In the genomic region with DNA sequence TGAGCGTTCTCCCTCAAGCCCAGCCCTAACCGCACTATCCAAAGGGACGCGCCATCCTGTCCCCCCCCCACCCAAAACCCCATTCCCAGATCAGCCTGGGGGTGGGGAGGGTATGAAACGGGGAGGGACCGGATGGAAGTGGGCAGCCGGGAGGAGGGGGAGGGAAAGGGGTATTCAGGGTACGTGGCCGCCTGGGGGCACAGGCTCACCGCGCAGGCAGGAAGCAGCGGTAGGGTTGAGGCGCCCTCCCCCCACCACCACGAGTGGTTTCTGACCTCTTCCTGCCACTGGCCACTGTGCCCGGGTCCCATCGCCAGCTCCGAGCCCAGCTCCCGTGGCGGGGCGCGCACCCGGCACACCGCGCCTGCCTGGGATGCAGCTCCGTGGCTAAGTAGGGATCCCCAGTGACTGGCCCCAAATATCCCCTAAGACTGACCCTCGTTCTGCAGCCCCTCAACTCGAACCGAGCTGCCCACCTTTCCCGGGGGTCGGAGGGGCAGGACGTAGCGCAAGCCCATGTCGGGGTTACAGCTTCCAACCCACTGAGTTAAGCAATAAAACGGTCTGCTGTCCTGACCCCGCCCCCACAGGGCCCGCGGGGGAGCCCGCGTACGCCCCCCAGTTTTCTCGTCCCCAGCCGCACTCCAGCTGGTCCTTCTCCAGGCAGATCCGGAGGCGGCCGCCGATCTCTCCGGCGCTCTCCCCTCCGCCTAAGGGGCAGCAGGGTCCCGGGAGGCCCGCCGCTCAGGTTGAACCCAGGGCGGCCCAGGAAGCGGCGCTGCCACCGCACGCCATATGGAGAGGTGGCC, we compare ENCODE assay signal across 8 cellular contexts. TPM values are rescaled to one million over a fixed set of nuclear protein-coding genes. Genes with fewer than 3 reads are reported as not detected.
DNase-seq lines count a peak whose midpoint lies in the region; ATAC-seq and TF ChIP-seq lines count a peak whose summit lies in the region.

No MANE protein-coding gene starts in this region.

- H3K9me3 ChIP-seq in duodenal mucosa (ENCODE audit: control insufficient read depth in 1 of 2, low read length in 2 of 2) (no peaks in the 10 kb centered on the region), lung (ENCODE audit: control insufficient read depth in 2 of 2, insufficient read depth in 1 of 2, low read length in 1 of 2) (no peaks in the 10 kb centered on the region)

- H3K27ac Mint-ChIP-seq in stimulated activated naive B cell treated with anti-CD40 and anti-IgM and Interleukin-4, amounts not matched to agents 10 μg/mL and 1 μg/mL and 100 μg/mL, for 72 hours, result peak overlapping the region; percentile 11

- ATAC-seq in lung (ENCODE audit: insufficient read depth, low FRiP score), result peak; percentile 5
- ATAC-seq in stimulated activated naive B cell treated with anti-CD40 and anti-IgM and Interleukin-4, amounts not matched to agents 10 μg/mL and 1 μg/mL and 100 μg/mL, for 72 hours (replicated peaks), result peak; percentile 20 to 25

- peak overlapping the region; percentile 74 to 82 for H3K4me3 Mint-ChIP-seq in stimulated activated naive B cell treated with anti-CD40 and anti-IgM and Interleukin-4, amounts not matched to agents 10 μg/mL and 1 μg/mL and 100 μg/mL, for 72 hours

- H3K27me3 Mint-ChIP-seq in stimulated activated naive B cell treated with anti-CD40 and anti-IgM and Interleukin-4, amounts not matched to agents 10 μg/mL and 1 μg/mL and 100 μg/mL, for 72 hours, result peaks cover 27 to 45% of the 10 kb centered on the region in 2 donors

- H3K4me1 ChIP-seq in duodenal mucosa (ENCODE audit: control insufficient read depth in 1 of 2, insufficient read depth in 2 of 2, low read length in 2 of 2) (peaks cover 22 to 28% of the 10 kb centered on the region in 2 donors), lung (ENCODE audit: control insufficient read depth in 2 of 2, insufficient read depth in 2 of 2, low read length in 2 of 2) (peaks cover 0 to 17% of the 10 kb centered on the region in 2 donors)

- WGBS in lung, 2 donors, result 0% methylated on average over 47 to 57 of the region's 57 CpGs

- H3K27ac ChIP-seq in duodenal mucosa (ENCODE audit: low read depth, low read length), result peak overlapping the region; percentile 92
- peak overlapping the region; percentile 94 for H3K27ac ChIP-seq in lung (ENCODE audit: low read depth in 1 of 2, low read length in 1 of 2)

- peaks cover 3% of the 10 kb centered on the region in 2 donors for H3K36me3 Mint-ChIP-seq in stimulated activated naive B cell treated with anti-CD40 and anti-IgM and Interleukin-4, amounts not matched to agents 10 μg/mL and 1 μg/mL and 100 μg/mL, for 72 hours

- TF ChIP-seq CTCF in NB4 (IDR thresholded peaks at IDR 0.05; ENCODE audit: low read depth, low read length), result no peak
- TF ChIP-seq CTCF in lung (IDR thresholded peaks at IDR 0.05; ENCODE audit: control extremely low read depth, extremely low read depth), result no peak

- peaks cover 11 to 22% of the 10 kb centered on the region in 2 donors for H3K4me1 Mint-ChIP-seq in stimulated activated naive B cell treated with anti-CD40 and anti-IgM and Interleukin-4, amounts not matched to agents 10 μg/mL and 1 μg/mL and 100 μg/mL, for 72 hours

- no peaks in the 10 kb centered on the region for H3K27me3 ChIP-seq in duodenal mucosa (ENCODE audit: control insufficient read depth in 1 of 2, insufficient read depth in 2 of 2, low read length in 2 of 2)
- no peaks in the 10 kb centered on the region for H3K27me3 ChIP-seq in lung (ENCODE audit: control insufficient read depth, insufficient read depth)

- H3K4me3 ChIP-seq in NB4 (ENCODE audit: low read depth, low read length), result peak overlapping the region; percentile 63
- peak overlapping the region; percentile 77 to 83 for H3K4me3 ChIP-seq in duodenal mucosa (ENCODE audit: low read depth in 1 of 2, low read length in 2 of 2)
- H3K4me3 ChIP-seq in lung, result peak overlapping the region; percentile 82

- peak; percentile 65 for TF ChIP-seq POLR2A in NB4 (IDR thresholded peaks at IDR 0.05; ENCODE audit: extremely low read depth, insufficient read length)

- H3K36me3 ChIP-seq in duodenal mucosa (ENCODE audit: control insufficient read depth in 1 of 2, insufficient read depth in 2 of 2, low read length in 2 of 2) (peaks cover 3 to 7% of the 10 kb centered on the region in 2 donors), lung (ENCODE audit: control insufficient read depth in 2 of 2, insufficient read depth in 2 of 2, low read length in 2 of 2) (peaks cover 0 to 4% of the 10 kb centered on the region in 2 donors)

- H3K9ac ChIP-seq in duodenal mucosa (ENCODE audit: low read depth in 1 of 2, low read length in 2 of 2), result peak overlapping the region; percentile 76 to 85

- DNase-seq in NCI-H82 (lab: John Stamatoyannopoulos, UW) (peak; percentile 57), NCI-H82 treated with DMSO at 0.1 percent for 48 hours (lab: John Stamatoyannopoulos, UW; ENCODE audit: unreplicated experiment) (no peak), NB4 (ENCODE audit: low read depth) (peak; percentile 94), lung (ENCODE audit: low spot score) (peak; percentile 61), LoVo (ENCODE audit: low spot score) (no peak)
- DNase-seq in activated CD4-positive, alpha-beta T cell treated with anti-CD3 and anti-CD28 coated beads for 4 hours, result peak; percentile 28 to 35
- DNase-seq in stimulated activated naive B cell treated with anti-CD40 and anti-IgM and Interleukin-4, amounts not matched to agents 10 μg/mL and 1 μg/mL and 100 μg/mL, for 72 hours, result no peak

- H3K9me3 Mint-ChIP-seq in stimulated activated naive B cell treated with anti-CD40 and anti-IgM and Interleukin-4, amounts not matched to agents 10 μg/mL and 1 μg/mL and 100 μg/mL, for 72 hours, result peaks cover 4 to 5% of the 10 kb centered on the region in 2 donors

RNA-seq across cellular contexts. Expression of gene ACTN1, which starts 1.2 kb away (rescaled TPM):
- total RNA-seq in lung, result 100 to 1,000 TPM; 117 to 168 TPM
- polyA plus RNA-seq in lung, result 100 to 1,000 TPM in 1 of 2 donors, 10 to 100 TPM in 1; 40.9 to 116 TPM

Comparison
In these comparisons a context has a peak if more than half of its experiments do, and no peak if none do; other contexts are left out.
1. DNase-seq: peak in NCI-H82 (single experiment), NB4 (single experiment), activated CD4-positive, alpha-beta T cell treated with anti-CD3 and anti-CD28 coated beads for 4 hours (2 of 2) and lung (single experiment); none in NCI-H82 treated with DMSO at 0.1 percent for 48 hours (single experiment), stimulated activated naive B cell treated with anti-CD40 and anti-IgM and Interleukin-4, amounts not matched to agents 10 μg/mL and 1 μg/mL and 100 μg/mL, for 72 hours (single experiment) and LoVo (single experiment).
2. Peak in every context shown above with its lines, with median percentiles within 50 percentile points of each other: H3K4me3 ChIP-seq.